Comparison of ENCODE assay signal across 27 cellular contexts in the genomic region with DNA sequence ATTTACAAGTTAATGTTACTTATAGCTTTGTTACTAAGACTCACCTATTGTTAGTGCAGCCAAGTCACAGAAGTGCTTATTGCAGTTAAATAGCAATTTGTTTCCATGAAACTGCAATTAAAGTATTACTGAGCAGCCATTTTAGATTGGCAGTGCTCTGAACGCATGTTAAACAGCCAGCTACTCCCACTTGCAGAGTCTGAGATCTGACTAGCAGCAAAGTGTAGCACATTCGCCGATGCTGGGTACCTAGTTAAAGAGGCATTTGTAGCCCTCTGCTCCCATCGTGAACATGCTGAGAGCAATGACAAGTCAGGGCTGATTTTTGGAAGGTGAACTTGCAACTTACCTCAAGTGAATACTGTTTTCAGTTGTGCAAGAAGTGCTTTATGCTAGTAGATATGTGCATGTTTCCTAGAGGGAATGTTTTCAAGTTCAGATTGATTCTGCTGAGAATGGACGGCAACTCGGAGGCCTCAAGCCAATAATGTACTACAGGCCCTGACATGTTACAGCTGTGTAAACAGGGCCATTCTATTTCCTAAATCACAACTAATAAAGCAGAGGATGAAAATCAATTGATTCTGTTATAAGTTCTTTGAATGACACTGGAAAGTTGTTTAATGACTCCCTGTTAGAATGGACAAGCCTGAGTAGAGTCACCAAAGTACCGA. TPM values are rescaled to one million over a fixed set of nuclear protein-coding genes. Genes with fewer than 3 reads are reported as not detected.
DNase-seq lines count a peak whose midpoint lies in the region; ATAC-seq and TF ChIP-seq lines count a peak whose summit lies in the region.
"Had no signal": no experiment of that assay in that cellular context is flagged by ENCODE, and none has a peak within 500 bp of the region (broad histone marks: within the 10 kb centered on the region; RNA-seq: fewer than 3 reads in every experiment).

No MANE protein-coding gene starts in this region.

- H3K27ac ChIP-seq in neural cell (ENCODE audit: low read length): peak overlapping the region; percentile 64
- H3K27ac ChIP-seq: 22Rv1, gastrocnemius medialis, HL-60, prostate gland had no signal

- H3K4me3 ChIP-seq in epithelial cell of esophagus (ENCODE audit: low read length): no peak overlapping the region
- no peak overlapping the region for H3K4me3 ChIP-seq in neural cell (ENCODE audit: low read length)
- H3K4me3 ChIP-seq: dorsolateral prefrontal cortex, gastrocnemius medialis, prostate gland had no signal

- no peaks in the 10 kb centered on the region for H3K36me3 ChIP-seq in neural cell (ENCODE audit: insufficient read depth, low read length)
- H3K36me3 ChIP-seq: BE2C had no signal

- peak; percentile 27 for DNase-seq in NCI-H1092 treated with DMSO at 0.1 percent for 48 hours (lab: John Stamatoyannopoulos, UW)
- DNase-seq in NCI-H1092 (lab: John Stamatoyannopoulos, UW): no peak
- peak; percentile 80 for DNase-seq in NCI-H1105 treated with DMSO at 0.1 percent for 48 hours (lab: John Stamatoyannopoulos, UW)
- peak; percentile 43 for DNase-seq in epithelial cell of esophagus (ENCODE audit: low read depth)
- no peak for DNase-seq in NK-92 treated with Interleukin-12 subunit alpha and Interleukin-12 subunit beta, amount 100 ng/mL, for 24 hours (lab: John Stamatoyannopoulos, UW)
- DNase-seq: activated B cell treated with CpG ODN at 0.5 μM for 24 hours; activated CD4-positive, alpha-beta memory T cell treated with anti-CD3 and anti-CD28 coated beads, Interleukin-2, amount 10 ng/mL, durations not matched to agents 7 days and 5 days; activated naive CD4-positive, alpha-beta T cell treated with Interleukin-2 at 50 U/mL for 16 hours; activated T-cell treated with anti-CD3 and anti-CD28 coated beads for 4 hours; BE2C; Caco-2; central memory CD4-positive, alpha-beta T cell; dorsolateral prefrontal cortex; gastrocnemius medialis; NCI-H1930; NCI-H510A; small intestine; stimulated activated CD4-positive, alpha-beta T cell treated with anti-CD3 and anti-CD28 coated beads, Interleukin-4, amount 100 ng/mL, for 1 hour; stimulated activated naive CD8-positive, alpha-beta T cell treated with anti-CD3 and anti-CD28 coated beads, Interleukin-15, amount 100 ng/mL, for 72 hours; T-helper 9 cell; trophoblast cell had no signal

- TF ChIP-seq RAD21 in neural cell (conservative IDR thresholded peaks at IDR 0.05): no peak

- no peak overlapping the region for H2AFZ ChIP-seq in neural cell (ENCODE audit: low read depth, low read length)

- TF ChIP-seq CTCF in epithelial cell of esophagus (IDR thresholded peaks at IDR 0.05; ENCODE audit: insufficient read depth, low read depth, low read length, missing control alignments) (no peak), neural cell (IDR thresholded peaks at IDR 0.05; ENCODE audit: poor library complexity, severe bottlenecking) (no peak)

- TF ChIP-seq EP300 in neural cell (conservative IDR thresholded peaks at IDR 0.05; ENCODE audit: poor library complexity, severe bottlenecking): no peak

- no peaks in the 10 kb centered on the region for H3K79me2 ChIP-seq in neural cell (replicated peaks; ENCODE audit: insufficient read depth, low read length)

- no peak overlapping the region for H3K9ac ChIP-seq in neural cell (ENCODE audit: low read length)

- H3K9me3 ChIP-seq in neural cell (ENCODE audit: low read length): no peaks in the 10 kb centered on the region
- H3K9me3 ChIP-seq: BE2C, Caco-2, gastrocnemius medialis, prostate gland had no signal

- H3K4me2 ChIP-seq in neural cell (ENCODE audit: low read length): no peak overlapping the region

- no peaks in the 10 kb centered on the region for H3K9me2 ChIP-seq in neural cell (ENCODE audit: insufficient read depth, low read length)

- ATAC-seq in GM18520 (IDR thresholded peaks at IDR 0.05; ENCODE audit: unreplicated experiment) (no peak), GM18909 (IDR thresholded peaks at IDR 0.05; ENCODE audit: poor library complexity, unreplicated experiment) (no peak)
- ATAC-seq: gastrocnemius medialis; stimulated activated naive CD8-positive, alpha-beta T cell treated with anti-CD3 and anti-CD28 coated beads, Interleukin-15, amount 100 ng/mL, for 72 hours had no signal

- H4K20me1 ChIP-seq in neural cell (ENCODE audit: insufficient read depth): no peaks in the 10 kb centered on the region

- peaks cover 9% of the 10 kb centered on the region for H3F3A ChIP-seq in neural cell (ENCODE audit: insufficient read depth, low read length, poor library complexity, severe bottlenecking)

- no peaks in the 10 kb centered on the region for H3K27me3 ChIP-seq in neural cell (ENCODE audit: insufficient read depth, low read depth, low read length)
- H3K27me3 ChIP-seq: BE2C, dorsolateral prefrontal cortex, gastrocnemius medialis had no signal

TF ChIP-seq in neural cell, 6 proteins besides CTCF, POLR2A, EP300 and RAD21:
- no peak for TF ChIP-seq POLR2AphosphoS5 (IDR thresholded peaks at IDR 0.05)
- no peak for TF ChIP-seq SMC3 (conservative IDR thresholded peaks at IDR 0.05; ENCODE audit: poor library complexity)
- no peak for TF ChIP-seq EZH2 (IDR thresholded peaks at IDR 0.05; ENCODE audit: borderline replicate concordance, insufficient read depth, low read length, poor library complexity, severe bottlenecking)
- TF ChIP-seq TAF1 (IDR thresholded peaks at IDR 0.05; ENCODE audit: low read depth): no peak
- no peak for TF ChIP-seq REST (IDR thresholded peaks at IDR 0.05; ENCODE audit: borderline replicate concordance)
- no peak for TF ChIP-seq MXI1 (conservative IDR thresholded peaks at IDR 0.05; ENCODE audit: poor library complexity, severe bottlenecking)

RNA-seq across cellular contexts. Expression of gene LMO4, which starts 19.8 kb away (rescaled TPM):
- polyA plus RNA-seq in neural cell: 147 and 153 TPM in 2 replicates
- polyA minus RNA-seq in neural cell: 79.6 and 92.8 TPM in 2 replicates

Comparison
In these comparisons a context has a peak if more than half of its experiments do, and no peak if none do; other contexts are left out.
1. DNase-seq: peak in NCI-H1092 treated with DMSO at 0.1 percent for 48 hours (single experiment), NCI-H1105 treated with DMSO at 0.1 percent for 48 hours (single experiment) and epithelial cell of esophagus (single experiment); none in NCI-H1092 (single experiment) and NK-92 treated with Interleukin-12 subunit alpha and Interleukin-12 subunit beta, amount 100 ng/mL, for 24 hours (single experiment).